1 cellular context compared by ENCODE assay signal in the genomic region with DNA sequence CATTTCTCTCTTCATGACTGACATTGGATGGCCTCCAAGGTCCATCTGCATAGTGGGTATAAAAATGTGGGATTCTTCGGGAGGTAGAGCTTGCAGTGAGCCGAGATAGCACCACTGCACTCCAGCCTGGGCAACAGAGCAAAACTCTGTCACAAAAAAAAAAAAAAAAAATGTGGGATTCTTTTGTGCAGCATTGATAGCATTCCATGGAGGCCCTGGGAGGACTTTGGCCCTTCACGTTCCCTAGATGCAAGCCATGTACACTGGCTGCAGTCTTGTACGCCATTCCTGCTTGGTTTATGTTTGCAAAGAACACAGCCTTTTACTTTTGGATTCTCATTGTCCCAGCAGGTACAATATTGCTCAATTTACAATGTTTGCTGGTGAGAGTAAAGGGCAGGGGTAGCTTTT.
A peak's percentile ranks its signal among the peaks of the same experiment; 100 is the strongest.
TF ChIP-seq lines count a peak whose summit lies in the region.

No MANE protein-coding gene starts in this region.

TF ChIP-seq in HepG2, 621 proteins besides CTCF, POLR2A, EP300 and RAD21 (continued from another document and continues in another):
- TF ChIP-seq AKNA (CRISPR knock-in tag; IDR thresholded peaks at IDR 0.05; ENCODE audit: borderline replicate concordance), result no peak
- no peak for TF ChIP-seq ZNF33B (CRISPR knock-in tag; IDR thresholded peaks at IDR 0.05)
- TF ChIP-seq HNF4A (CRISPR knock-in tag; IDR thresholded peaks at IDR 0.05), result peak; percentile 93
- TF ChIP-seq ZNF335 (CRISPR knock-in tag; IDR thresholded peaks at IDR 0.05), result no peak
- TF ChIP-seq SIX1 (CRISPR knock-in tag; IDR thresholded peaks at IDR 0.05; ENCODE audit: borderline replicate concordance), result no peak; the same call in 1 of the 2 replicates
- TF ChIP-seq GATAD1 (CRISPR knock-in tag; IDR thresholded peaks at IDR 0.05), result peak; percentile 34; the same call in 1 of the 2 replicates
- TF ChIP-seq HMG20B (CRISPR knock-in tag; conservative IDR thresholded peaks at IDR 0.05), result 0 out of 2 replicates have a peak, but pooled peaks have one; percentile 56
- no peak for TF ChIP-seq ZNF569 (CRISPR knock-in tag; IDR thresholded peaks at IDR 0.05; ENCODE audit: borderline replicate concordance)
- TF ChIP-seq SAP130 (CRISPR knock-in tag; IDR thresholded peaks at IDR 0.05; ENCODE audit: low read depth), result 0 out of 2 replicates have a peak, but pooled peaks have one; percentile 43
- no peak for TF ChIP-seq ZNF7 (CRISPR knock-in tag; IDR thresholded peaks at IDR 0.05)
- no peak for TF ChIP-seq ATF6 (CRISPR knock-in tag; conservative IDR thresholded peaks at IDR 0.05)
- no peak for TF ChIP-seq RFXANK (CRISPR knock-in tag; IDR thresholded peaks at IDR 0.05)
- TF ChIP-seq, protein P1, sequence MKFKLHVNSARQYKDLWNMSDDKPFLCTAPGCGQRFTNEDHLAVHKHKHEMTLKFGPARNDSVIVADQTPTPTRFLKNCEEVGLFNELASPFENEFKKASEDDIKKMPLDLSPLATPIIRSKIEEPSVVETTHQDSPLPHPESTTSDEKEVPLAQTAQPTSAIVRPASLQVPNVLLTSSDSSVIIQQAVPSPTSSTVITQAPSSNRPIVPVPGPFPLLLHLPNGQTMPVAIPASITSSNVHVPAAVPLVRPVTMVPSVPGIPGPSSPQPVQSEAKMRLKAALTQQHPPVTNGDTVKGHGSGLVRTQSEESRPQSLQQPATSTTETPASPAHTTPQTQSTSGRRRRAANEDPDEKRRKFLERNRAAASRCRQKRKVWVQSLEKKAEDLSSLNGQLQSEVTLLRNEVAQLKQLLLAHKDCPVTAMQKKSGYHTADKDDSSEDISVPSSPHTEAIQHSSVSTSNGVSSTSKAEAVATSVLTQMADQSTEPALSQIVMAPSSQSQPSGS (CRISPR knock-in tag; IDR thresholded peaks at IDR 0.05), result peak; percentile 48; the same call in 1 of the 2 replicates
- TF ChIP-seq PHF21A (CRISPR knock-in tag; IDR thresholded peaks at IDR 0.05), result peak; percentile 84
- TF ChIP-seq CBX5 (CRISPR knock-in tag; IDR thresholded peaks at IDR 0.05; ENCODE audit: borderline replicate concordance), result peak; percentile 59; the same call in 1 of the 2 replicates
- TF ChIP-seq MTA1 (CRISPR knock-in tag; IDR thresholded peaks at IDR 0.05; ENCODE audit: borderline replicate concordance), result no peak
- no peak for TF ChIP-seq ZNF275 (CRISPR knock-in tag; IDR thresholded peaks at IDR 0.05; ENCODE audit: borderline replicate concordance)
- TF ChIP-seq HDAC1 (CRISPR knock-in tag; IDR thresholded peaks at IDR 0.05), result peak; percentile 66
- TF ChIP-seq KDM6A (CRISPR knock-in tag; IDR thresholded peaks at IDR 0.05; ENCODE audit: low read depth), result peak; percentile 80; the same call in 1 of the 2 replicates
- 0 out of 2 replicates have a peak, but pooled peaks have one; percentile 48 for TF ChIP-seq STAT6 (CRISPR knock-in tag; IDR thresholded peaks at IDR 0.05; ENCODE audit: borderline replicate concordance)
- peak; percentile 95 for TF ChIP-seq PAXIP1 (CRISPR knock-in tag; conservative IDR thresholded peaks at IDR 0.05)
- TF ChIP-seq NR2F6 (IDR thresholded peaks at IDR 0.05), result peak; percentile 63
- TF ChIP-seq NR2F6 (CRISPR knock-in tag; IDR thresholded peaks at IDR 0.05), result peak; percentile 57; the same call in 1 of the 2 replicates
- TF ChIP-seq GTF2F1 (IDR thresholded peaks at IDR 0.05; ENCODE audit: low read length), result no peak
- no peak for TF ChIP-seq ZNF772 (CRISPR knock-in tag; IDR thresholded peaks at IDR 0.05)
- no peak for TF ChIP-seq GRHL1 (CRISPR knock-in tag; conservative IDR thresholded peaks at IDR 0.05)
- no peak for TF ChIP-seq ZNF841 (CRISPR knock-in tag; IDR thresholded peaks at IDR 0.05; ENCODE audit: borderline replicate concordance)
- 0 out of 2 replicates have a peak, but pooled peaks have one; percentile 8 for TF ChIP-seq LCORL (IDR thresholded peaks at IDR 0.05)
- peak; percentile 46; the same call in 1 of the 2 replicates for TF ChIP-seq LCORL (CRISPR knock-in tag; IDR thresholded peaks at IDR 0.05)
- TF ChIP-seq, protein P2, sequence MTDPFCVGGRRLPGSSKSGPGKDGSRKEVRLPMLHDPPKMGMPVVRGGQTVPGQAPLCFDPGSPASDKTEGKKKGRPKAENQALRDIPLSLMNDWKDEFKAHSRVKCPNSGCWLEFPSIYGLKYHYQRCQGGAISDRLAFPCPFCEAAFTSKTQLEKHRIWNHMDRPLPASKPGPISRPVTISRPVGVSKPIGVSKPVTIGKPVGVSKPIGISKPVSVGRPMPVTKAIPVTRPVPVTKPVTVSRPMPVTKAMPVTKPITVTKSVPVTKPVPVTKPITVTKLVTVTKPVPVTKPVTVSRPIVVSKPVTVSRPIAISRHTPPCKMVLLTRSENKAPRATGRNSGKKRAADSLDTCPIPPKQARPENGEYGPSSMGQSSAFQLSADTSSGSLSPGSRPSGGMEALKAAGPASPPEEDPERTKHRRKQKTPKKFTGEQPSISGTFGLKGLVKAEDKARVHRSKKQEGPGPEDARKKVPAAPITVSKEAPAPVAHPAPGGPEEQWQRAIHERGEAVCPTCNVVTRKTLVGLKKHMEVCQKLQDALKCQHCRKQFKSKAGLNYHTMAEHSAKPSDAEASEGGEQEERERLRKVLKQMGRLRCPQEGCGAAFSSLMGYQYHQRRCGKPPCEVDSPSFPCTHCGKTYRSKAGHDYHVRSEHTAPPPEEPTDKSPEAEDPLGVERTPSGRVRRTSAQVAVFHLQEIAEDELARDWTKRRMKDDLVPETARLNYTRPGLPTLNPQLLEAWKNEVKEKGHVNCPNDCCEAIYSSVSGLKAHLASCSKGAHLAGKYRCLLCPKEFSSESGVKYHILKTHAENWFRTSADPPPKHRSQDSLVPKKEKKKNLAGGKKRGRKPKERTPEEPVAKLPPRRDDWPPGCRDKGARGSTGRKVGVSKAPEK (CRISPR knock-in tag; IDR thresholded peaks at IDR 0.05; ENCODE audit: borderline replicate concordance), result no peak
- peak; percentile 65; the same call in 1 of the 2 replicates for TF ChIP-seq ZNF431 (CRISPR knock-in tag; IDR thresholded peaks at IDR 0.05; ENCODE audit: borderline replicate concordance, low read depth)
- peak; percentile 53; the same call in 1 of the 2 replicates for TF ChIP-seq ISL2 (CRISPR knock-in tag; IDR thresholded peaks at IDR 0.05)
- TF ChIP-seq ZKSCAN8 (CRISPR knock-in tag; IDR thresholded peaks at IDR 0.05; ENCODE audit: borderline replicate concordance), result no peak
- peak; percentile 57 for TF ChIP-seq RCOR2 (CRISPR knock-in tag; IDR thresholded peaks at IDR 0.05)
